10 cellular contexts compared by ENCODE assay signal in genomic region chr11:9802291-9802861, GRCh38.
DNase-seq lines count a peak whose midpoint lies in the region; ATAC-seq and TF ChIP-seq lines count a peak whose summit lies in the region.
"Had no signal": no experiment of that assay in that cellular context is flagged by ENCODE, and none has a peak within 500 bp of the region (broad histone marks: within the 10 kb centered on the region; RNA-seq: fewer than 3 reads in every experiment).

No MANE protein-coding gene starts in this region.

- peaks cover 18% of the 10 kb centered on the region for H3K4me1 ChIP-seq in neural progenitor cell

- H3K9me3 Mint-ChIP-seq in neural progenitor cell, result no peaks in the 10 kb centered on the region

- H3K4me3 Mint-ChIP-seq in neural progenitor cell, result no peak overlapping the region

- no peak overlapping the region for H3K4me2 ChIP-seq in neural progenitor cell

- H4K20me1 ChIP-seq in neural progenitor cell (ENCODE audit: low read depth), result no peaks in the 10 kb centered on the region

- H3K9ac ChIP-seq in neural progenitor cell, result no peak overlapping the region

- peaks cover 4% of the 10 kb centered on the region for H3F3A ChIP-seq in neural progenitor cell (ENCODE audit: low read depth)

- H3K4me3 ChIP-seq in neural progenitor cell, result no peak overlapping the region
- H3K4me3 ChIP-seq: lung had no signal

- ATAC-seq in GM18511 (IDR thresholded peaks at IDR 0.05; ENCODE audit: unreplicated experiment), result no peak

- no peaks in the 10 kb centered on the region for H3K9me3 ChIP-seq in neural progenitor cell (ENCODE audit: low read depth)

- H3K27ac Mint-ChIP-seq in neural progenitor cell, result no peak overlapping the region

- no peak overlapping the region for H2AFZ ChIP-seq in neural progenitor cell (replicated peaks)

- no peak for TF ChIP-seq CTCF in neural progenitor cell (IDR thresholded peaks at IDR 0.05)

- peaks cover 3% of the 10 kb centered on the region for H3K4me1 Mint-ChIP-seq in neural progenitor cell

- H3K27me3 Mint-ChIP-seq in neural progenitor cell (ENCODE audit: insufficient read depth, low read depth), result no peaks in the 10 kb centered on the region

- peak overlapping the region; percentile 6 for H3K27ac ChIP-seq in neural progenitor cell

- peaks cover 17% of the 10 kb centered on the region for H3K36me3 Mint-ChIP-seq in neural progenitor cell

- DNase-seq in DMS 273 (lab: John Stamatoyannopoulos, UW; ENCODE audit: unreplicated experiment) (peak; percentile 80), NCI-H69 (lab: John Stamatoyannopoulos, UW) (peak; percentile 82), epidermal melanocyte (ENCODE audit: insufficient read length, low spot score) (peak; percentile 45), neural progenitor cell (ENCODE audit: low spot score) (no peak), RPMI8226 (no peak)
- no peak for DNase-seq in central memory CD4-positive, alpha-beta T cell
- no peak for DNase-seq in activated effector memory CD4-positive, alpha-beta T cell treated with Interleukin-2 at 50 U/mL for 16 hours
- DNase-seq: activated effector memory CD4-positive, alpha-beta T cell treated with anti-CD3 and anti-CD28 coated beads, Interleukin-2, amount 50 U/mL, for 16 hours had no signal

- no peaks in the 10 kb centered on the region for H3K27me3 ChIP-seq in neural progenitor cell

- peaks cover 5% of the 10 kb centered on the region for H3K36me3 ChIP-seq in neural progenitor cell

- no peaks in the 10 kb centered on the region for H3K79me2 ChIP-seq in neural progenitor cell (ENCODE audit: low read depth)

Comparison
In these comparisons a context has a peak if more than half of its experiments do, and no peak if none do; other contexts are left out.
1. DNase-seq: peak in DMS 273 (single experiment), NCI-H69 (single experiment) and epidermal melanocyte (single experiment); none in neural progenitor cell (single experiment), central memory CD4-positive, alpha-beta T cell (single experiment), activated effector memory CD4-positive, alpha-beta T cell treated with Interleukin-2 at 50 U/mL for 16 hours (single experiment) and RPMI8226 (single experiment).